In genomic region chr12:47903927-47904646, GRCh38 we compare ENCODE assay signal across 8 cellular contexts. TPM values are rescaled to one million over a fixed set of nuclear protein-coding genes. Genes with fewer than 3 reads are reported as not detected.
DNase-seq lines count a peak whose midpoint lies in the region; ATAC-seq and TF ChIP-seq lines count a peak whose summit lies in the region.

No MANE protein-coding gene starts in this region.

- H3K36me3 ChIP-seq in A673 (ENCODE audit: insufficient read depth, low read length, poor library complexity, severe bottlenecking) (no peaks in the 10 kb centered on the region), body of pancreas (replicated peaks in 1 of 2; ENCODE audit: insufficient read depth in 1 of 2, low read depth in 2 of 2) (no peaks in the 10 kb centered on the region)

- H3K27me3 ChIP-seq in A673 (replicated peaks; ENCODE audit: insufficient read depth, low read depth, low read length, poor library complexity): peaks cover 34% of the 10 kb centered on the region
- no peaks in the 10 kb centered on the region for H3K27me3 ChIP-seq in body of pancreas

- peak overlapping the region; percentile 52 for H3K4me3 ChIP-seq in A673 (ENCODE audit: low read depth, low read length, poor library complexity, severe bottlenecking)
- peak overlapping the region; percentile 15 to 29 for H3K4me3 ChIP-seq in body of pancreas

- H3K4me1 ChIP-seq in A673 (ENCODE audit: insufficient read depth, low read length, poor library complexity, severe bottlenecking) (peaks cover 7% of the 10 kb centered on the region), body of pancreas (peaks cover 33% of the 10 kb centered on the region)

- peak; percentile 26 for ATAC-seq in HG03432 (IDR thresholded peaks at IDR 0.05; ENCODE audit: unreplicated experiment)
- no peak for ATAC-seq in body of pancreas
- no peak for ATAC-seq in GM21576 (IDR thresholded peaks at IDR 0.05; ENCODE audit: unreplicated experiment)

- BruUV-seq in A673 (replicated peaks; lab: Mats Ljungman, UMichigan): no TSS peak

- H3K27ac ChIP-seq in A673 (ENCODE audit: low read depth, low read length, poor library complexity, severe bottlenecking) (no peak overlapping the region), body of pancreas (peak overlapping the region; percentile 53 to 94 (median 86))

- intact Hi-C loops in A673 (cut with micrococcal nuclease; ENCODE audit: unreplicated experiment): no loop called here
- intact Hi-C loops in body of pancreas (cut with DNase I): no loop called here

- 3 to 4% methylated on average over 6 of the region's 6 CpGs for WGBS in body of pancreas, 2 donors

- H3K9me3 ChIP-seq in A673 (ENCODE audit: low read depth, low read length, poor library complexity, severe bottlenecking) (no peaks in the 10 kb centered on the region), body of pancreas (no peaks in the 10 kb centered on the region)

- TF ChIP-seq POLR2A in body of pancreas (IDR thresholded peaks at IDR 0.05): no peak

- CTCF ChIA-PET in A673 (lab: Charles Lee): interaction anchor here (0.5 to 1.2 kb wide), 4 partner anchors 9 to 297 kb away, joined by 3 to 11 read pairs (median 4); partner anchors contain the start of gene TMEM106C

- TF ChIP-seq CTCF in A673 (conservative IDR thresholded peaks at IDR 0.05; ENCODE audit: low read depth, low read length) (no peak), body of pancreas (IDR thresholded peaks at IDR 0.05) (no peak)

- POLR2A ChIA-PET in A673 (lab: Charles Lee; ENCODE audit: low non-redundant PET): no interaction called here

- DNase-seq in A673 (ENCODE audit: low spot score): peak; percentile 24
- peak; percentile 36 for DNase-seq in T-helper 9 cell
- peak; percentile 25 to 75 (median 50) for DNase-seq in body of pancreas
- peak; percentile 86 for DNase-seq in kidney tubule cell (ENCODE audit: low spot score)
- peak; percentile 23 to 52 (median 42) for DNase-seq in stimulated activated CD4-positive, alpha-beta T cell treated with anti-CD3 and anti-CD28 coated beads, TNF-alpha, amount 100 ng/mL, for 4 hours (ENCODE audit: low read depth in 3 of 3)
- no peak for DNase-seq in pons (ENCODE audit: low spot score)

RNA-seq across cellular contexts. Expression of gene VDR, which starts 0.7 kb away (rescaled TPM):
- total RNA-seq in A673 (2021): 0.43 and 0.76 TPM in 2 replicates
- 1 to 10 TPM; 1.3 to 3.1 TPM for total RNA-seq in body of pancreas

RNA-seq across cellular contexts. Expression of gene TMEM106C, which starts 59.3 kb away (rescaled TPM):
- total RNA-seq in A673 (2021) (166 and 182 TPM in 2 replicates), body of pancreas (10 to 100 TPM; 38.2 to 47.0 TPM)
